ENCODE assay signal across 13 cellular contexts in genomic region chr1:19392221-19392620, GRCh38.
DNase-seq lines count a peak whose midpoint lies in the region; ATAC-seq, FAIRE-seq and TF ChIP-seq lines count a peak whose summit lies in the region.
"Had no signal": no experiment of that assay in that cellular context is flagged by ENCODE, and none has a peak within 500 bp of the region (broad histone marks: within the 10 kb centered on the region; RNA-seq: fewer than 3 reads in every experiment).

No MANE protein-coding gene starts in this region.

- H3K4me3 Mint-ChIP-seq in stimulated activated naive CD8-positive, alpha-beta T cell treated with anti-CD3 and anti-CD28 coated beads, Interleukin-15, Interleukin-2, amounts not matched to agents 100 ng/mL and 50 ng/mL, for 24 hours: peak overlapping the region; percentile 9
- no peak overlapping the region for H3K4me3 Mint-ChIP-seq in neural crest cell
- H3K4me3 Mint-ChIP-seq: H9 had no signal

- no peak for TF ChIP-seq EP300 in GM12878 (IDR thresholded peaks at IDR 0.05; ENCODE audit: borderline replicate concordance in 1 of 2, control insufficient read depth in 1 of 2, low read depth in 2 of 2, low read length in 2 of 2)

- no peaks in the 10 kb centered on the region for H4K20me1 ChIP-seq in GM12878 (ENCODE audit: control insufficient read depth, insufficient read depth)
- peaks cover 11% of the 10 kb centered on the region for H4K20me1 ChIP-seq in PC-9 (ENCODE audit: insufficient read depth)

- no peak for TF ChIP-seq CTCF in GM12878 (IDR thresholded peaks at IDR 0.05 in 2 of 3, conservative IDR thresholded peaks at IDR 0.05 in 1 of 3; ENCODE audit: control insufficient read depth in 2 of 3, extremely low read depth in 1 of 3, insufficient read depth in 1 of 3, low read depth in 3 of 3, low read length in 3 of 3)
- TF ChIP-seq CTCF in neural crest cell (conservative IDR thresholded peaks at IDR 0.05): no peak
- no peak for TF ChIP-seq CTCF in vagina (IDR thresholded peaks at IDR 0.05)
- no peak for TF ChIP-seq CTCF in PC-9 (conservative IDR thresholded peaks at IDR 0.05)

- peaks cover 15% of the 10 kb centered on the region for H3K36me3 Mint-ChIP-seq in stimulated activated naive CD8-positive, alpha-beta T cell treated with anti-CD3 and anti-CD28 coated beads, Interleukin-15, Interleukin-2, amounts not matched to agents 100 ng/mL and 50 ng/mL, for 24 hours (ENCODE audit: low read depth)
- no peaks in the 10 kb centered on the region for H3K36me3 Mint-ChIP-seq in neural crest cell (ENCODE audit: low read depth)

- 0 out of 2 replicates have a peak overlapping the region, but pooled peaks have one; percentile 62 for H3K9ac ChIP-seq in GM12878 (ENCODE audit: control insufficient read depth, insufficient read depth, low read length)

- H3K9me3 ChIP-seq in GM12878 (replicated peaks; ENCODE audit: control insufficient read depth, insufficient read depth, low read length) (no peaks in the 10 kb centered on the region), vagina (no peaks in the 10 kb centered on the region), PC-9 (ENCODE audit: insufficient read depth, low read depth) (no peaks in the 10 kb centered on the region)

- no peaks in the 10 kb centered on the region for H3F3A ChIP-seq in PC-9 (ENCODE audit: insufficient read depth, low read depth)

- FAIRE-seq in GM12878 (lab: Jason Lieb, UNC): no peak
- FAIRE-seq: endometrium had no signal

- H3K4me1 ChIP-seq in GM12878 (ENCODE audit: control insufficient read depth, insufficient read depth, low read length) (peaks cover 42% of the 10 kb centered on the region), vagina (peaks cover 93% of the 10 kb centered on the region), PC-9 (replicated peaks; ENCODE audit: insufficient read depth) (no peaks in the 10 kb centered on the region)

- H3K27ac ChIP-seq in GM12878 (ENCODE audit: control insufficient read depth, insufficient read depth): peak overlapping the region; percentile 81; the same call in 1 of the 2 replicates
- peak overlapping the region; percentile 93 for H3K27ac ChIP-seq in vagina
- no peak overlapping the region for H3K27ac ChIP-seq in PC-9

- H3K27ac Mint-ChIP-seq in stimulated activated naive CD8-positive, alpha-beta T cell treated with anti-CD3 and anti-CD28 coated beads, Interleukin-15, Interleukin-2, amounts not matched to agents 100 ng/mL and 50 ng/mL, for 24 hours: peak overlapping the region; percentile 81
- peak overlapping the region; percentile 50 for H3K27ac Mint-ChIP-seq in neural crest cell (ENCODE audit: unreplicated experiment)

- H3K4me3 ChIP-seq in GM12878: peak overlapping the region; percentile 63; the same call in 1 of the 2 replicates
- no peak overlapping the region for H3K4me3 ChIP-seq in vagina
- no peak overlapping the region for H3K4me3 ChIP-seq in PC-9
- H3K4me3 ChIP-seq: K562 had no signal

- H2AFZ ChIP-seq in GM12878 (ENCODE audit: control insufficient read depth, low read depth, low read length): no peak overlapping the region
- no peak overlapping the region for H2AFZ ChIP-seq in PC-9

- H3K36me3 ChIP-seq in GM12878 (ENCODE audit: control insufficient read depth in 2 of 2, insufficient read depth in 2 of 2, low read length in 1 of 2): peaks cover 9 to 13% of the 10 kb centered on the region in 2 experiments; a peak in 3 of 4 replicates
- H3K36me3 ChIP-seq in vagina: peaks cover 0 to 5% of the 10 kb centered on the region in 2 donors
- no peaks in the 10 kb centered on the region for H3K36me3 ChIP-seq in PC-9 (ENCODE audit: low read depth)

- SMC1A ChIA-PET in GM12878 (lab: Charles Lee; ENCODE audit: uncharacterized antibody, unreplicated experiment): interaction anchor here (0.9 to 3.6 kb wide), 9 partner anchors 10 to 251 kb away, joined by 3 to 24 read pairs (median 3); no protein-coding TSS in a partner anchor

- RAD21 ChIA-PET in GM12878 (lab: Charles Lee; ENCODE audit: unreplicated experiment): interaction anchor here (1.2 to 2.0 kb wide), 7 partner anchors 56 to 262 kb away, joined by 3 to 11 read pairs (median 5); no protein-coding TSS in a partner anchor

- intact Hi-C loops in GM12878 (cut with micrococcal nuclease; ENCODE audit: unreplicated experiment): loop anchor here (5.0 kb wide), 1 partner anchor 205 kb away; a partner anchor contains a TSS
- intact Hi-C loops in vagina (cut with DNase I): loop anchor here (5.0 kb wide), 1 partner anchor 35 kb away; no protein-coding TSS in a partner anchor
- intact Hi-C loops in posterior vena cava (cut with DNase I): loop anchor here in 1 of 2 donors (5.0 kb wide), 1 partner anchor 255 kb away; no protein-coding TSS in a partner anchor
- intact Hi-C loops in PC-9 (cut with micrococcal nuclease; ENCODE audit: unreplicated experiment): loop anchor here (5.0 to 10.0 kb wide), 3 partner anchors 93 to 255 kb away; partner anchors contain the start of gene CAPZB
- intact Hi-C loops in left cardiac atrium (cut with DNase I): loop anchor here in 1 of 2 donors (5.0 kb wide), 1 partner anchor 260 kb away; no protein-coding TSS in a partner anchor

- in situ Hi-C loops in GM12878 (cut with MboI): loop anchor here (5.0 kb wide), 2 partner anchors 190 to 255 kb away; no protein-coding TSS in a partner anchor

- peaks cover 89% of the 10 kb centered on the region for H3K4me1 Mint-ChIP-seq in stimulated activated naive CD8-positive, alpha-beta T cell treated with anti-CD3 and anti-CD28 coated beads, Interleukin-15, Interleukin-2, amounts not matched to agents 100 ng/mL and 50 ng/mL, for 24 hours (ENCODE audit: low read depth)
- H3K4me1 Mint-ChIP-seq in neural crest cell: peaks cover 32% of the 10 kb centered on the region

- H3K9me2 ChIP-seq in PC-9 (ENCODE audit: insufficient read depth): no peaks in the 10 kb centered on the region

- POLR2A ChIA-PET in GM12878 (lab: Charles Lee) (interaction anchor here (0.7 to 1.5 kb wide), 3 partner anchors 43 to 96 kb away, joined by 3 to 4 read pairs (median 3); no protein-coding TSS in a partner anchor), PC-9 (lab: Charles Lee; ENCODE audit: unreplicated experiment) (no interaction called here)

- 90% methylated on average over 9 of the region's 9 CpGs for whole genome bisulfite sequencing in GM12878 (ENCODE audit: insufficient coverage, insufficient replicate concordance, low lambda C conversion rate, missing lambda C conversion rate)

- DNase-seq in stimulated activated naive CD8-positive, alpha-beta T cell treated with anti-CD3 and anti-CD28 coated beads, Interleukin-15, Interleukin-2, amounts not matched to agents 100 U/mL and 50 U/mL, for 24 hours: no peak
- DNase-seq in GM12878 (ENCODE audit: low read depth, low spot score) (no peak), neural crest cell (ENCODE audit: low read depth, low spot score) (no peak), vagina (ENCODE audit: extremely low spot score in 2 of 2) (no peak), posterior vena cava (ENCODE audit: low spot score) (no peak), PC-9 (no peak), left cardiac atrium (no peak)
- DNase-seq: H9; NCI-H2171 treated with DMSO at 0.1 percent for 48 hours; stimulated activated CD4-positive, alpha-beta T cell treated with anti-CD3 and anti-CD28 coated beads, Interleukin-15, amount 100 ng/mL, for 24 hours had no signal

- no peaks in the 10 kb centered on the region for H3K27me3 Mint-ChIP-seq in stimulated activated naive CD8-positive, alpha-beta T cell treated with anti-CD3 and anti-CD28 coated beads, Interleukin-15, Interleukin-2, amounts not matched to agents 100 ng/mL and 50 ng/mL, for 24 hours
- H3K27me3 Mint-ChIP-seq in neural crest cell (ENCODE audit: low read depth): no peaks in the 10 kb centered on the region

- H3K4me2 ChIP-seq in GM12878 (ENCODE audit: control insufficient read depth, insufficient read depth): peak overlapping the region; percentile 82
- H3K4me2 ChIP-seq in PC-9: no peak overlapping the region

- no peak for ATAC-seq in stimulated activated naive CD8-positive, alpha-beta T cell treated with anti-CD3 and anti-CD28 coated beads, Interleukin-15, Interleukin-2, amounts not matched to agents 100 U/mL and 50 U/mL, for 24 hours
- ATAC-seq in GM12878 (no peak), left cardiac atrium (no peak)

- H3K79me2 ChIP-seq in GM12878 (ENCODE audit: control insufficient read depth, insufficient read depth, low read length) (peaks cover 68% of the 10 kb centered on the region), PC-9 (ENCODE audit: low read depth) (peaks cover 5% of the 10 kb centered on the region; the same call in 1 of the 2 replicates)

- H3K9me3 Mint-ChIP-seq in stimulated activated naive CD8-positive, alpha-beta T cell treated with anti-CD3 and anti-CD28 coated beads, Interleukin-15, Interleukin-2, amounts not matched to agents 100 ng/mL and 50 ng/mL, for 24 hours: no peaks in the 10 kb centered on the region
- no peaks in the 10 kb centered on the region for H3K9me3 Mint-ChIP-seq in neural crest cell
- H3K9me3 Mint-ChIP-seq: H9 had no signal

- TF ChIP-seq POLR2A in GM12878 (IDR thresholded peaks at IDR 0.05; ENCODE audit: low read depth, low read length): no peak
- no peak for TF ChIP-seq POLR2A in vagina (IDR thresholded peaks at IDR 0.05)

- H3K27me3 ChIP-seq in GM12878 (replicated peaks in 1 of 2; ENCODE audit: control insufficient read depth in 2 of 2, insufficient read depth in 2 of 2, low read length in 1 of 2): no peaks in the 10 kb centered on the region
- no peaks in the 10 kb centered on the region for H3K27me3 ChIP-seq in vagina
- H3K27me3 ChIP-seq in PC-9 (ENCODE audit: insufficient read depth, low read depth): no peaks in the 10 kb centered on the region

- BruUV-seq in GM12878 (replicated peaks; lab: Mats Ljungman, UMichigan): no TSS peak
- BruUV-seq in PC-9 (replicated peaks; lab: Mats Ljungman, UMichigan): no TSS peak

- no peak for TF ChIP-seq RAD21 in GM12878 (IDR thresholded peaks at IDR 0.05; ENCODE audit: insufficient read depth, low read depth, low read length)

- CTCF ChIA-PET in GM12878 (lab: Yijun Ruan, JAX) (interaction anchor here (0.9 to 4.1 kb wide), 12 partner anchors 10 to 259 kb away, joined by 4 to 77 read pairs (median 6); no protein-coding TSS in a partner anchor), PC-9 (lab: Charles Lee) (interaction anchor here (0.6 to 0.9 kb wide), 3 partner anchors 190 to 439 kb away, joined by 3 to 4 read pairs (median 3); no protein-coding TSS in a partner anchor)

TF ChIP-seq in GM12878, 131 proteins besides CTCF, POLR2A, EP300 and RAD21 (continues in another document):
- no peak for TF ChIP-seq NFYA (IDR thresholded peaks at IDR 0.05; ENCODE audit: borderline replicate concordance, low read depth, low read length)
